ENCODE assay signal across 2 cellular contexts in the genomic region with DNA sequence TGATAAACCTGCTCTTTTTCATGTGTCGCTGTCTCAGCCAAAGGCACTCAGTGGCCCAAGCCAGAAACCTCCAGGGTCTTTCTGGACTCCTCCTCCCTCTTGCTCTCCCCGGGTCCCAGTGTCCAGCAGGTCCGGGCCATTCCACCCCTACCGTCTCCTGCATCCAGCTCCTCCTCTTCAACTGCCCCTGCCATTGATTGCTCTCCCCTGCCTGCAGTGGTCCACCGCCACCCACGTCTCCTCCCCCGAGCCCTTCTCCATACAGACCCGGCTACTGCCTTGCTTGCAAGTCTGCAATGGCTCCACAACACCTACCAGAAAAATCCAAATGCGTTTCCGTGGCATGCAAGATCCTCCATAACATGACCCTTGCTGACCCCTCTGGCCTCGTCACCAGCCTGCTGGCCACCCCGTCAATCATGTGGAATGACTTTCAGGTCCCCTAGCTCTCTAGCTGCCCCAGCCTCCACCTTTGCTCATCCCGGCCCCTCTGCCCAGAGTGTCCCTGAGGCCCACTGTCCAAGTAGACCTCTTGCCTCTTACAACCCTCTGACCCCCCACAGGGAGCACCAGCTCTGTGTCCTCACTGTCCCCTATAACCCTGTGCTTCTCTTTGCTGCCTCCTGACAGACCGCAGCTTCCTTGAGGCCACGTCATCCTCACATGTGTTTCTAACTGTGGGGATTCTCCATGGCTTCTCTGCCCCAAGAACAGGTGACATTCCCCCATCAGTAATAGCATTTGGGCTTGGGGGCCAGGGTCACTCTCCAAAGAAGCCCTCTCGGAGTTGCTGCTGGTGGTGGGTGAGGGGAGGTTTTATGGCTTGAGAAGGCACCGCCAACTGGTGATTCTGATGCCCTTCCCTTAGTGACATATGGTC.
TF ChIP-seq lines count a peak whose summit lies in the region.

No MANE protein-coding gene starts in this region.

TF ChIP-seq in HEK293, 187 proteins besides CTCF, POLR2A, EP300 and RAD21:
- TF ChIP-seq ZNF571 (tag by site-specific recombination; IDR thresholded peaks at IDR 0.05) (no peak), SALL2 (tag by site-specific recombination; IDR thresholded peaks at IDR 0.05; ENCODE audit: borderline replicate concordance) (no peak), ZNF701 (tag by site-specific recombination; IDR thresholded peaks at IDR 0.05) (no peak), ZNF768 (tag by site-specific recombination; IDR thresholded peaks at IDR 0.05) (no peak), ZNF138 (tag by site-specific recombination; IDR thresholded peaks at IDR 0.05; ENCODE audit: borderline replicate concordance) (no peak), ZNF426 (tag by site-specific recombination; IDR thresholded peaks at IDR 0.05) (no peak), EGR2 (tag by site-specific recombination; IDR thresholded peaks at IDR 0.05; ENCODE audit: low read depth) (peak; percentile 56), ZNF529 (tag by site-specific recombination; IDR thresholded peaks at IDR 0.05; ENCODE audit: insufficient replicate concordance) (no peak), ZFHX2 (tag by site-specific recombination; conservative IDR thresholded peaks at IDR 0.05) (peak; percentile 62), ZNF423 (tag by site-specific recombination; IDR thresholded peaks at IDR 0.05) (no peak), ZNF791 (tag by site-specific recombination; IDR thresholded peaks at IDR 0.05) (no peak), ZNF354C (tag by site-specific recombination; IDR thresholded peaks at IDR 0.05; ENCODE audit: borderline replicate concordance, low read depth) (no peak), ZNF707 (tag by site-specific recombination; IDR thresholded peaks at IDR 0.05) (no peak), ZNF555 (tag by site-specific recombination; conservative IDR thresholded peaks at IDR 0.05) (no peak)
- TF ChIP-seq, protein P1, sequence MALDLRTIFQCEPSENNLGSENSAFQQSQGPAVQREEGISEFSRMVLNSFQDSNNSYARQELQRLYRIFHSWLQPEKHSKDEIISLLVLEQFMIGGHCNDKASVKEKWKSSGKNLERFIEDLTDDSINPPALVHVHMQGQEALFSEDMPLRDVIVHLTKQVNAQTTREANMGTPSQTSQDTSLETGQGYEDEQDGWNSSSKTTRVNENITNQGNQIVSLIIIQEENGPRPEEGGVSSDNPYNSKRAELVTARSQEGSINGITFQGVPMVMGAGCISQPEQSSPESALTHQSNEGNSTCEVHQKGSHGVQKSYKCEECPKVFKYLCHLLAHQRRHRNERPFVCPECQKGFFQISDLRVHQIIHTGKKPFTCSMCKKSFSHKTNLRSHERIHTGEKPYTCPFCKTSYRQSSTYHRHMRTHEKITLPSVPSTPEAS (tag by site-specific recombination; IDR thresholded peaks at IDR 0.05): no peak
- TF ChIP-seq, protein P2, sequence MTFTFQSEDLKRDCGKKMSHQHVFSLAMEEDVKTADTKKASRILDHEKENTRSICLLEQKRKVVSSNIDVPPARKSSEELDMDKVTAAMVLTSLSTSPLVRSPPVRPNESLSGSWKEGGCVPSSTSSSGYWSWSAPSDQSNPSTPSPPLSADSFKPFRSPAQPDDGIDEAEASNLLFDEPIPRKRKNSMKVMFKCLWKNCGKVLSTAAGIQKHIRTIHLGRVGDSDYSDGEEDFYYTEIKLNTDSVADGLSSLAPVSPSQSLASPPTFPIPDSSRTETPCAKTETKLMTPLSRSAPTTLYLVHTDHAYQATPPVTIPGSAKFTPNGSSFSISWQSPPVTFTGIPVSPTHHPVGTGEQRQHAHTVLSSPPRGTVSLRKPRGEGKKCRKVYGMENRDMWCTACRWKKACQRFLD (tag by site-specific recombination; IDR thresholded peaks at IDR 0.05): no peak

TF ChIP-seq in K562, 482 proteins besides CTCF, POLR2A, EP300 and RAD21:
- 0 out of 2 replicates have a peak, but pooled peaks have one; percentile 7 for TF ChIP-seq JUND (IDR thresholded peaks at IDR 0.05; ENCODE audit: borderline replicate concordance, low read depth, low read length)
- no peak for TF ChIP-seq JUND (tag; IDR thresholded peaks at IDR 0.05; ENCODE audit: borderline replicate concordance, low read depth, low read length)
- TF ChIP-seq FOSL1 (tag; conservative IDR thresholded peaks at IDR 0.05): peak; percentile 82
- TF ChIP-seq TEAD4 (IDR thresholded peaks at IDR 0.05; ENCODE audit: low read length): no peak
- TF ChIP-seq TEAD4 (CRISPR knock-in tag; IDR thresholded peaks at IDR 0.05; ENCODE audit: borderline replicate concordance): peak; percentile 39; the same call in 1 of the 2 replicates
- no peak for TF ChIP-seq BMI1 (IDR thresholded peaks at IDR 0.05; ENCODE audit: low read length)
- TF ChIP-seq, protein P3, sequence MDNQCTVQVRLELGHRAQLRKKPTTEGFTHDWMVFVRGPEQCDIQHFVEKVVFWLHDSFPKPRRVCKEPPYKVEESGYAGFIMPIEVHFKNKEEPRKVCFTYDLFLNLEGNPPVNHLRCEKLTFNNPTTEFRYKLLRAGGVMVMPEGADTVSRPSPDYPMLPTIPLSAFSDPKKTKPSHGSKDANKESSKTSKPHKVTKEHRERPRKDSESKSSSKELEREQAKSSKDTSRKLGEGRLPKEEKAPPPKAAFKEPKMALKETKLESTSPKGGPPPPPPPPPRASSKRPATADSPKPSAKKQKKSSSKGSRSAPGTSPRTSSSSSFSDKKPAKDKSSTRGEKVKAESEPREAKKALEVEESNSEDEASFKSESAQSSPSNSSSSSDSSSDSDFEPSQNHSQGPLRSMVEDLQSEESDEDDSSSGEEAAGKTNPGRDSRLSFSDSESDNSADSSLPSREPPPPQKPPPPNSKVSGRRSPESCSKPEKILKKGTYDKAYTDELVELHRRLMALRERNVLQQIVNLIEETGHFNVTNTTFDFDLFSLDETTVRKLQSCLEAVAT (IDR thresholded peaks at IDR 0.05): peak in 1 of 2 experiments; percentile 77; a peak in 2 of 4 replicates
- no peak for TF ChIP-seq EHMT2 (IDR thresholded peaks at IDR 0.05)
- peak; percentile 14; the same call in 1 of the 2 replicates for TF ChIP-seq CREM (IDR thresholded peaks at IDR 0.05; ENCODE audit: low read depth)
- no peak for TF ChIP-seq NR2C2 (CRISPR knock-in tag; IDR thresholded peaks at IDR 0.05)
- TF ChIP-seq NR2C2 (tag; IDR thresholded peaks at IDR 0.05): peak; percentile 77; the same call in 1 of the 2 replicates
- TF ChIP-seq ZNF584 (CRISPR knock-in tag; IDR thresholded peaks at IDR 0.05; ENCODE audit: low read depth): peak; percentile 74
- TF ChIP-seq, protein P4, sequence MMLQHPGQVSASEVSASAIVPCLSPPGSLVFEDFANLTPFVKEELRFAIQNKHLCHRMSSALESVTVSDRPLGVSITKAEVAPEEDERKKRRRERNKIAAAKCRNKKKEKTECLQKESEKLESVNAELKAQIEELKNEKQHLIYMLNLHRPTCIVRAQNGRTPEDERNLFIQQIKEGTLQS (IDR thresholded peaks at IDR 0.05): peak; percentile 60; the same call in 1 of the 2 replicates
- TF ChIP-seq, protein P4 (CRISPR knock-in tag; conservative IDR thresholded peaks at IDR 0.05): no peak
- TF ChIP-seq, protein P5, sequence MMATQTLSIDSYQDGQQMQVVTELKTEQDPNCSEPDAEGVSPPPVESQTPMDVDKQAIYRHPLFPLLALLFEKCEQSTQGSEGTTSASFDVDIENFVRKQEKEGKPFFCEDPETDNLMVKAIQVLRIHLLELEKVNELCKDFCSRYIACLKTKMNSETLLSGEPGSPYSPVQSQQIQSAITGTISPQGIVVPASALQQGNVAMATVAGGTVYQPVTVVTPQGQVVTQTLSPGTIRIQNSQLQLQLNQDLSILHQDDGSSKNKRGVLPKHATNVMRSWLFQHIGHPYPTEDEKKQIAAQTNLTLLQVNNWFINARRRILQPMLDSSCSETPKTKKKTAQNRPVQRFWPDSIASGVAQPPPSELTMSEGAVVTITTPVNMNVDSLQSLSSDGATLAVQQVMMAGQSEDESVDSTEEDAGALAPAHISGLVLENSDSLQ (IDR thresholded peaks at IDR 0.05): peak; percentile 86
- TF ChIP-seq ZBTB17 (CRISPR knock-in tag; IDR thresholded peaks at IDR 0.05): peak; percentile 88
- peak; percentile 54; the same call in 1 of the 2 replicates for TF ChIP-seq ZNF175 (CRISPR knock-in tag; IDR thresholded peaks at IDR 0.05; ENCODE audit: low read depth)
- TF ChIP-seq PCBP2 (IDR thresholded peaks at IDR 0.05; ENCODE audit: low read depth, low read length, poor library complexity, severe bottlenecking): no peak
